ENCODE assay signal across 19 cellular contexts in the genomic region with DNA sequence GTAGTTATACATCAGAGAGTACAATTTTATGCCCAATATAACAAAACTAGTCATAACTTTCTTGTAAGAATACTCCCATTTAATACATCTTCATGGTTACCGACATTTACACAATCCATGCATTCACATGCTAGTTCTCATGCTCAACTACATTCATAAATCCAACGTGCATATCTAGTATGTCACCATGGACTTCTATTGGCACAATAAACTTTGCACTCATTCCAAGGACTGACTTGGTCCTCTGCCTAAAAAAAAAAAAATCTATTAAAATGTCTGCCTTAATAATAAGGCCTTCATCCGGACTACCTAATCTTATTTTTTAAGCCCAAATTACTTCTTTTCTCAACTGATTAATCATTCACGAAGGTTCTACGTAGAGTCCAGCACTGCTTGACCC.
"Had no signal": no experiment of that assay in that cellular context is flagged by ENCODE, and none has a peak within 500 bp of the region (broad histone marks: within the 10 kb centered on the region; RNA-seq: fewer than 3 reads in every experiment).

No MANE protein-coding gene starts in this region.

- H3K4me1 ChIP-seq: lower lobe of right lung had no signal

- H3K27ac ChIP-seq: epithelial cell of prostate, gastrocnemius medialis, heart left ventricle, lower lobe of right lung, neutrophil, WERI-Rb-1 had no signal

- H3K4me3 ChIP-seq: gastrocnemius medialis, heart left ventricle, lower lobe of right lung had no signal

- H3K27ac Mint-ChIP-seq: activated CD4-positive, alpha-beta T cell treated with anti-CD3 and anti-CD28 coated beads, Interleukin-2, amount 10 ng/mL, durations not matched to agents 24 days and 14 days had no signal

- DNase-seq: activated CD4-positive, alpha-beta T cell treated with anti-CD3 and anti-CD28 coated beads, Interleukin-2, amount 10 ng/mL, durations not matched to agents 24 days and 14 days; activated CD8-positive, alpha-beta memory T cell treated with anti-CD3 and anti-CD28 coated beads for 24 hours; amygdala; cerebellar nuclear complex; dermis blood vessel endothelial cell; gastrocnemius medialis; heart left ventricle; lower lobe of right lung; midbrain; retina; SHP77; SK-N-SH; stimulated activated CD4-positive, alpha-beta T cell treated with anti-CD3 and anti-CD28 coated beads, Interleukin-2, amount 100 ng/mL, for 48 hours; stimulated activated naive CD4-positive, alpha-beta T cell; trophoblast cell; WERI-Rb-1 had no signal

- ATAC-seq: activated naive CD4-positive, alpha-beta T cell treated with anti-CD3 and anti-CD28 coated beads, Interleukin-2, amount 50 U/mL, for 72 hours; gastrocnemius medialis; heart left ventricle; lower lobe of right lung had no signal

- H3K9me3 ChIP-seq: gastrocnemius medialis, lower lobe of right lung, neutrophil, SK-N-SH had no signal

- H3K27me3 Mint-ChIP-seq: activated CD4-positive, alpha-beta T cell treated with anti-CD3 and anti-CD28 coated beads, Interleukin-2, amount 10 ng/mL, durations not matched to agents 24 days and 14 days had no signal

- H3K27me3 ChIP-seq: gastrocnemius medialis, heart left ventricle, neutrophil had no signal

- H3K36me3 ChIP-seq: gastrocnemius medialis, lower lobe of right lung, WERI-Rb-1 had no signal

- H3K4me3 Mint-ChIP-seq: activated CD4-positive, alpha-beta T cell treated with anti-CD3 and anti-CD28 coated beads, Interleukin-2, amount 10 ng/mL, durations not matched to agents 24 days and 14 days had no signal
